ENCODE assay signal across 14 cellular contexts in the genomic region with DNA sequence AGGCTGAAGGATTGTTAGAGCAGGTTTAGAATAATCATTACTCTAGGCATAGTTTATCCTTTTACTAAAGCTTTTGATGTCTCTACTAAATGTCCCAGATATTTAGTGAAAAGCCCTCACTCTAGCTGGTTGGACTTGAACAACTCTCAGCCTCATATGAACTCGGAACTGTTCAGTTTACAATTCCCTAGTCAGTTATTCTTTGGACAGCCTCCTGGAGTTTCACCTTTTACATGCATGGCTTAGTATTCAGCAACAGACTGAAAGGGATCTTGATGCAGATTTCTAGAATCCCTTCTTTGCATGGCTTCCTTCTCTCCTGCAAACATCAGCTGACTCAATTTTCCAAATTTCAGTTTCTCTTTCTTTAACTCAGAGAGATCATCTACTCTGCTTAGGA.
A peak's percentile ranks its signal among the peaks of the same experiment; 100 is the strongest.
DNase-seq lines count a peak whose midpoint lies in the region; TF ChIP-seq lines count a peak whose summit lies in the region.
"Had no signal": no experiment of that assay in that cellular context is flagged by ENCODE, and none has a peak within 500 bp of the region (broad histone marks: within the 10 kb centered on the region; RNA-seq: fewer than 3 reads in every experiment).

No MANE protein-coding gene starts in this region.

- DNase-seq in OCI-M1 (lab: John Stamatoyannopoulos, UW) (peak; percentile 42), left kidney (ENCODE audit: low read depth, low spot score) (peak; percentile 24), neuronal stem cell (ENCODE audit: low spot score) (no peak), NCI-H69 (lab: John Stamatoyannopoulos, UW) (no peak), SK-N-SH (no peak), OCI-M2 (lab: John Stamatoyannopoulos, UW; ENCODE audit: unreplicated experiment) (no peak)
- no peak for DNase-seq in activated CD8-positive, alpha-beta memory T cell treated with anti-CD3 and anti-CD28 coated beads, Interleukin-2, amount 50 U/mL, for 48 hours
- DNase-seq: COR-L47, DMS153, NCI-H1436 treated with DMSO at 0.1 percent for 48 hours, NCI-H2081, Right ventricle myocardium superior had no signal

- H3K27me3 ChIP-seq in neuronal stem cell (ENCODE audit: control insufficient read depth in 3 of 3, insufficient read depth in 3 of 3, low read depth in 1 of 3, low read length in 3 of 3) (peaks cover 0 to 4% (median 0%) of the 10 kb centered on the region in 3 experiments), SK-N-SH (ENCODE audit: insufficient read depth) (no peaks in the 10 kb centered on the region; the same call in 1 of the 2 replicates)

- H4K8ac ChIP-seq in neuronal stem cell (ENCODE audit: low read depth, low read length), result no peak overlapping the region

- H4K20me1 ChIP-seq in SK-N-SH (ENCODE audit: insufficient read depth), result no peaks in the 10 kb centered on the region

- no peak overlapping the region for H3K18ac ChIP-seq in neuronal stem cell (ENCODE audit: low read length)

- no peak overlapping the region for H4K91ac ChIP-seq in neuronal stem cell (ENCODE audit: low read depth, low read length, poor library complexity)

- no peak overlapping the region for H3K4ac ChIP-seq in neuronal stem cell (ENCODE audit: low read length)

- no peak overlapping the region for H3K27ac ChIP-seq in neuronal stem cell (replicated peaks; ENCODE audit: low read length)
- no peak overlapping the region for H3K27ac ChIP-seq in SK-N-SH (ENCODE audit: low read depth in 2 of 2, low read length in 1 of 2)
- H3K27ac ChIP-seq: HL-60 had no signal

- TF ChIP-seq CTCF in SK-N-SH (IDR thresholded peaks at IDR 0.05), result no peak

- no CpG with 5 or more reads among the region's 1 CpG for WGBS in neuronal stem cell (ENCODE audit: extremely low coverage in 2 of 2, insufficient read length in 2 of 2, insufficient replicate concordance in 1 of 2), 2 donors
- 53% methylated on average over 1 of the region's 1 CpG for WGBS in SK-N-SH (ENCODE audit: low lambda C conversion rate)

- no peak overlapping the region for H2AK5ac ChIP-seq in neuronal stem cell (ENCODE audit: low read depth, low read length)

- H3K36me3 ChIP-seq in neuronal stem cell (replicated peaks in 1 of 2; ENCODE audit: control insufficient read depth in 2 of 2, insufficient read depth in 2 of 2, low read length in 2 of 2) (no peaks in the 10 kb centered on the region), SK-N-SH (replicated peaks in 1 of 2; ENCODE audit: control insufficient read depth in 1 of 2, insufficient read depth in 2 of 2, low read length in 1 of 2) (no peaks in the 10 kb centered on the region)
- H3K36me3 ChIP-seq: HAP-1 had no signal

- H2BK15ac ChIP-seq in neuronal stem cell (ENCODE audit: low read length), result no peak overlapping the region

- no peaks in the 10 kb centered on the region for H3K79me2 ChIP-seq in SK-N-SH (ENCODE audit: insufficient read depth)

- H3K14ac ChIP-seq in neuronal stem cell (ENCODE audit: low read length), result no peak overlapping the region

- H3K9ac ChIP-seq in neuronal stem cell (ENCODE audit: low read depth, low read length, poor library complexity), result no peak overlapping the region
- H3K9ac ChIP-seq in SK-N-SH, result no peak overlapping the region

- H3K23ac ChIP-seq in neuronal stem cell (ENCODE audit: low read depth, low read length, poor library complexity), result no peak overlapping the region

- H2BK120ac ChIP-seq in neuronal stem cell (ENCODE audit: low read depth, low read length), result no peak overlapping the region

- CTCF ChIA-PET in SK-N-SH (lab: Yijun Ruan, JAX), result interaction anchor here (1.1 to 2.1 kb wide), 2 partner anchors 189 to 190 kb away, joined by 3 to 8 read pairs; no protein-coding TSS in a partner anchor

- H3K4me2 ChIP-seq in neuronal stem cell (ENCODE audit: insufficient read depth, low read length, poor library complexity, severe bottlenecking) (no peak overlapping the region), SK-N-SH (no peak overlapping the region)

- no peak for TF ChIP-seq RAD21 in SK-N-SH (IDR thresholded peaks at IDR 0.05; ENCODE audit: low read length)

- no peak for TF ChIP-seq EP300 in SK-N-SH (IDR thresholded peaks at IDR 0.05; ENCODE audit: borderline replicate concordance in 1 of 2, low read depth in 1 of 2, low read length in 1 of 2)

- no peaks in the 10 kb centered on the region for H3K9me2 ChIP-seq in SK-N-SH

- POLR2A ChIA-PET in SK-N-SH (lab: Yijun Ruan, JAX), result interaction anchor here (0.7 kb wide), 1 partner anchor 11 kb away, joined by 5 read pairs; no protein-coding TSS in a partner anchor

- no peaks in the 10 kb centered on the region for H3K9me3 ChIP-seq in neuronal stem cell (replicated peaks in 1 of 2; ENCODE audit: control insufficient read depth in 2 of 2, insufficient read depth in 1 of 2, low read depth in 1 of 2, low read length in 2 of 2)
- no peaks in the 10 kb centered on the region for H3K9me3 ChIP-seq in SK-N-SH
- H3K9me3 ChIP-seq: HAP-1 had no signal

- peak overlapping the region; percentile 47 for H2AFZ ChIP-seq in neuronal stem cell (ENCODE audit: low read length)
- no peak overlapping the region for H2AFZ ChIP-seq in SK-N-SH (ENCODE audit: low read depth)

- no peaks in the 10 kb centered on the region for H3K79me1 ChIP-seq in neuronal stem cell (ENCODE audit: low read depth, low read length)

- no peak overlapping the region for H2BK12ac ChIP-seq in neuronal stem cell (ENCODE audit: low read length)

- no peaks in the 10 kb centered on the region for H3K4me1 ChIP-seq in neuronal stem cell (ENCODE audit: control insufficient read depth in 2 of 2, insufficient read depth in 1 of 2, low read depth in 1 of 2, low read length in 2 of 2)
- no peaks in the 10 kb centered on the region for H3K4me1 ChIP-seq in SK-N-SH (ENCODE audit: control insufficient read depth in 1 of 2, insufficient read depth in 2 of 2, low read depth in 1 of 2, low read length in 1 of 2)
- H3K4me1 ChIP-seq: HAP-1 had no signal

- H2BK5ac ChIP-seq in neuronal stem cell (ENCODE audit: low read length), result no peak overlapping the region

- H3K4me3 ChIP-seq in neuronal stem cell (ENCODE audit: low read length in 2 of 2) (no peak overlapping the region), SK-N-SH (ENCODE audit: low read depth in 2 of 2, low read length in 1 of 2) (no peak overlapping the region)
- H3K4me3 ChIP-seq: HAP-1 had no signal

- H3F3A ChIP-seq in SK-N-SH (replicated peaks; ENCODE audit: insufficient read depth), result no peaks in the 10 kb centered on the region

TF ChIP-seq in SK-N-SH, 30 proteins besides CTCF, POLR2A, EP300 and RAD21:
- TF ChIP-seq CHD2 (IDR thresholded peaks at IDR 0.05; ENCODE audit: low read length, partially characterized antibody) (no peak), GATA2 (CRISPR knock-in tag; IDR thresholded peaks at IDR 0.05) (no peak), RXRA (IDR thresholded peaks at IDR 0.05; ENCODE audit: borderline replicate concordance, low read depth) (no peak), SMC3 (IDR thresholded peaks at IDR 0.05; ENCODE audit: low read depth, low read length) (no peak), TEAD4 (IDR thresholded peaks at IDR 0.05; ENCODE audit: borderline replicate concordance, insufficient read depth) (no peak), NRF1 (IDR thresholded peaks at IDR 0.05; ENCODE audit: low read depth, low read length) (no peak), EZH2phosphoT487 (IDR thresholded peaks at IDR 0.05; ENCODE audit: borderline replicate concordance, low read depth) (no peak), POLR2AphosphoS5 (IDR thresholded peaks at IDR 0.05; ENCODE audit: low read depth, low read length) (no peak)
- TF ChIP-seq, protein P1, sequence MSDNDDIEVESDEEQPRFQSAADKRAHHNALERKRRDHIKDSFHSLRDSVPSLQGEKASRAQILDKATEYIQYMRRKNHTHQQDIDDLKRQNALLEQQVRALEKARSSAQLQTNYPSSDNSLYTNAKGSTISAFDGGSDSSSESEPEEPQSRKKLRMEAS (IDR thresholded peaks at IDR 0.05; ENCODE audit: low read depth), result no peak
- TF ChIP-seq, protein P2, sequence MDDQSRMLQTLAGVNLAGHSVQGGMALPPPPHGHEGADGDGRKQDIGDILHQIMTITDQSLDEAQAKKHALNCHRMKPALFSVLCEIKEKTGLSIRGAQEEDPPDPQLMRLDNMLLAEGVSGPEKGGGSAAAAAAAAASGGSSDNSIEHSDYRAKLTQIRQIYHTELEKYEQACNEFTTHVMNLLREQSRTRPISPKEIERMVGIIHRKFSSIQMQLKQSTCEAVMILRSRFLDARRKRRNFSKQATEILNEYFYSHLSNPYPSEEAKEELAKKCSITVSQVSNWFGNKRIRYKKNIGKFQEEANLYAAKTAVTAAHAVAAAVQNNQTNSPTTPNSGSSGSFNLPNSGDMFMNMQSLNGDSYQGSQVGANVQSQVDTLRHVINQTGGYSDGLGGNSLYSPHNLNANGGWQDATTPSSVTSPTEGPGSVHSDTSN (IDR thresholded peaks at IDR 0.05), result no peak
- TF ChIP-seq, protein P3, sequence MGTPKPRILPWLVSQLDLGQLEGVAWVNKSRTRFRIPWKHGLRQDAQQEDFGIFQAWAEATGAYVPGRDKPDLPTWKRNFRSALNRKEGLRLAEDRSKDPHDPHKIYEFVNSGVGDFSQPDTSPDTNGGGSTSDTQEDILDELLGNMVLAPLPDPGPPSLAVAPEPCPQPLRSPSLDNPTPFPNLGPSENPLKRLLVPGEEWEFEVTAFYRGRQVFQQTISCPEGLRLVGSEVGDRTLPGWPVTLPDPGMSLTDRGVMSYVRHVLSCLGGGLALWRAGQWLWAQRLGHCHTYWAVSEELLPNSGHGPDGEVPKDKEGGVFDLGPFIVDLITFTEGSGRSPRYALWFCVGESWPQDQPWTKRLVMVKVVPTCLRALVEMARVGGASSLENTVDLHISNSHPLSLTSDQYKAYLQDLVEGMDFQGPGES (IDR thresholded peaks at IDR 0.05; ENCODE audit: low read depth, low read length), result no peak

Comparison
In these comparisons a context has a peak if more than half of its experiments do, and no peak if none do; other contexts are left out.
1. DNase-seq: peak in OCI-M1 (single experiment) and left kidney (single experiment); none in neuronal stem cell (single experiment), NCI-H69 (single experiment), SK-N-SH (single experiment), activated CD8-positive, alpha-beta memory T cell treated with anti-CD3 and anti-CD28 coated beads, Interleukin-2, amount 50 U/mL, for 48 hours (single experiment) and OCI-M2 (single experiment).